ENCODE assay signal across 13 cellular contexts in genomic region chr2:231640229-231640628, GRCh38. TPM values are rescaled to one million over a fixed set of nuclear protein-coding genes. Genes with fewer than 3 reads are reported as not detected.
DNase-seq lines count a peak whose midpoint lies in the region; ATAC-seq and TF ChIP-seq lines count a peak whose summit lies in the region.
"Had no signal": no experiment of that assay in that cellular context is flagged by ENCODE, and none has a peak within 500 bp of the region (broad histone marks: within the 10 kb centered on the region; RNA-seq: fewer than 3 reads in every experiment).

No MANE protein-coding gene starts in this region.

- no peak for TF ChIP-seq EP300 in gastroesophageal sphincter (IDR thresholded peaks at IDR 0.05)

- in situ Hi-C loops in gastrocnemius medialis (cut with MboI; ENCODE audit: low sequenced_read_pairs in 4 of 4), result no loop called here

- DNase-seq in CD1c-positive myeloid dendritic cell (ENCODE audit: extremely low spot score), result peak; percentile 8
- no peak for DNase-seq in gastrocnemius medialis
- DNase-seq in NCI-H69 (lab: John Stamatoyannopoulos, UW), result no peak
- DNase-seq in activated CD4-positive, alpha-beta T cell treated with anti-CD3 and anti-CD28 coated beads for 48 hours, result no peak
- no peak for DNase-seq in NCI-H1436 (lab: John Stamatoyannopoulos, UW)
- DNase-seq: activated naive CD4-positive, alpha-beta T cell; CD8-positive, alpha-beta memory T cell; endodermal cell; NCI-H2171 had no signal

- peaks cover 0 to 57% (median 25%) of the 10 kb centered on the region in 3 donors for H3K4me1 ChIP-seq in gastroesophageal sphincter
- H3K4me1 ChIP-seq in gastrocnemius medialis, result peaks cover 41 to 46% of the 10 kb centered on the region in 2 donors

- H3K9me3 ChIP-seq in gastroesophageal sphincter (no peaks in the 10 kb centered on the region), gastrocnemius medialis (no peaks in the 10 kb centered on the region)

- H3K4me3 ChIP-seq in gastroesophageal sphincter, result no peak overlapping the region
- H3K4me3 ChIP-seq in gastrocnemius medialis, result no peak overlapping the region

- TF ChIP-seq POLR2A in gastroesophageal sphincter (IDR thresholded peaks at IDR 0.05) (no peak), gastrocnemius medialis (IDR thresholded peaks at IDR 0.05) (no peak)

- WGBS in gastroesophageal sphincter (ENCODE audit: low coverage in 1 of 2), 2 donors, result 21 to 40% methylated on average over 3 to 6 of the region's 7 CpGs

- H3K36me3 ChIP-seq in gastroesophageal sphincter, result no peaks in the 10 kb centered on the region
- no peaks in the 10 kb centered on the region for H3K36me3 ChIP-seq in gastrocnemius medialis

- intact Hi-C loops in gastrocnemius medialis (cut with DNase I; ENCODE audit: low total_unique reads), result no loop called here

- H3K27ac ChIP-seq in angular gyrus (ENCODE audit: low read depth, low read length) (peak overlapping the region; percentile 76), gastroesophageal sphincter (peak overlapping the region; percentile 25 to 94 (median 82)), gastrocnemius medialis (peak overlapping the region; percentile 72 to 97 (median 94))

- H3K27me3 ChIP-seq in gastroesophageal sphincter (no peaks in the 10 kb centered on the region), gastrocnemius medialis (no peaks in the 10 kb centered on the region)

- no peak for ATAC-seq in gastroesophageal sphincter
- peak; percentile 29 to 38 for ATAC-seq in gastrocnemius medialis
- ATAC-seq in activated CD4-positive, CD25-positive, alpha-beta regulatory T cell treated with anti-CD3 and anti-CD28 coated beads, Interleukin-2, amount 50 U/mL, for 24 hours, result no peak

- TF ChIP-seq CTCF in gastroesophageal sphincter (IDR thresholded peaks at IDR 0.05), result no peak
- no peak for TF ChIP-seq CTCF in gastrocnemius medialis (IDR thresholded peaks at IDR 0.05 in 4 of 5, conservative IDR thresholded peaks at IDR 0.05 in 1 of 5)

RNA-seq across cellular contexts. Expression of gene TEX44, which starts 47.6 kb away (rescaled TPM):
- total RNA-seq in gastroesophageal sphincter, result not detected
- total RNA-seq in gastrocnemius medialis, result not detected
- total RNA-seq: CD8-positive, alpha-beta memory T cell; endodermal cell; H4 had no signal

Comparison
In these comparisons a context has a peak if more than half of its experiments do, and no peak if none do; other contexts are left out.
1. ATAC-seq: peak in gastrocnemius medialis (2 of 2); none in gastroesophageal sphincter (single experiment) and activated CD4-positive, CD25-positive, alpha-beta regulatory T cell treated with anti-CD3 and anti-CD28 coated beads, Interleukin-2, amount 50 U/mL, for 24 hours (0 of 2).
2. Peak in every context shown above with its lines, with median percentiles within 50 percentile points of each other: H3K27ac ChIP-seq.